16 cellular contexts compared by ENCODE assay signal in genomic region chr10:42989481-42989921, GRCh38.
DNase-seq lines count a peak whose midpoint lies in the region; ATAC-seq and TF ChIP-seq lines count a peak whose summit lies in the region.
"Had no signal": no experiment of that assay in that cellular context is flagged by ENCODE, and none has a peak within 500 bp of the region (broad histone marks: within the 10 kb centered on the region; RNA-seq: fewer than 3 reads in every experiment).

No MANE protein-coding gene starts in this region.

- no peaks in the 10 kb centered on the region for H3K27me3 Mint-ChIP-seq in WTC11 (ENCODE audit: low read depth)
- H3K27me3 Mint-ChIP-seq: stimulated activated naive B cell treated with anti-CD40 and anti-IgM and Interleukin-4, amounts not matched to agents 10 μg/mL and 1 μg/mL and 100 μg/mL, for 72 hours had no signal

- no peaks in the 10 kb centered on the region for H3K4me1 ChIP-seq in right atrium auricular region
- H3K4me1 ChIP-seq in lower lobe of right lung: no peaks in the 10 kb centered on the region
- H3K4me1 ChIP-seq in testis: peaks cover 21% of the 10 kb centered on the region

- POLR2A ChIA-PET in WTC11 (lab: Charles Lee): no interaction called here

- no peaks in the 10 kb centered on the region for H3K36me3 Mint-ChIP-seq in WTC11
- H3K36me3 Mint-ChIP-seq: stimulated activated naive B cell treated with anti-CD40 and anti-IgM and Interleukin-4, amounts not matched to agents 10 μg/mL and 1 μg/mL and 100 μg/mL, for 72 hours had no signal

- intact Hi-C loops in cardiac septum (cut with DNase I) (no loop called here), lower lobe of right lung (cut with DNase I) (no loop called here), testis (cut with DNase I; ENCODE audit: low total_unique reads) (no loop called here)

- H3K27ac Mint-ChIP-seq in WTC11: no peak overlapping the region
- H3K27ac Mint-ChIP-seq: activated naive CD4-positive, alpha-beta T cell treated with anti-CD3 and anti-CD28 coated beads for 36 hours; stimulated activated naive B cell treated with anti-CD40 and anti-IgM and Interleukin-4, amounts not matched to agents 10 μg/mL and 1 μg/mL and 100 μg/mL, for 72 hours had no signal

- H3K36me3 ChIP-seq in right atrium auricular region (no peaks in the 10 kb centered on the region), lower lobe of right lung (no peaks in the 10 kb centered on the region), testis (ENCODE audit: low read depth, missing control alignments) (no peaks in the 10 kb centered on the region)
- H3K36me3 ChIP-seq: WERI-Rb-1 had no signal

- peak; percentile 55 for DNase-seq in right atrium auricular region (ENCODE audit: low spot score)
- no peak for DNase-seq in cardiac septum (ENCODE audit: low spot score)
- DNase-seq in WTC11 (ENCODE audit: low spot score): peak; percentile 6
- peak; percentile 42 for DNase-seq in lower lobe of right lung
- no peak for DNase-seq in testis
- DNase-seq in activated CD4-positive, alpha-beta T cell treated with anti-CD3 and anti-CD28 coated beads for 4 hours: no peak
- DNase-seq in NOMO-1 treated with DMSO at 0.1 percent for 48 hours (lab: John Stamatoyannopoulos, UW; ENCODE audit: unreplicated experiment): no peak
- DNase-seq: activated naive CD4-positive, alpha-beta T cell treated with anti-CD3 and anti-CD28 coated beads for 36 hours; NCI-H1417 treated with DMSO at 0.1 percent for 48 hours; occipital lobe; stimulated activated CD4-positive, alpha-beta T cell treated with anti-CD3 and anti-CD28 coated beads, Interleukin-2, amount 100 ng/mL, for 48 hours; stimulated activated naive B cell treated with anti-CD40 and anti-IgM and Interleukin-4, amounts not matched to agents 10 μg/mL and 1 μg/mL and 100 μg/mL, for 72 hours; WERI-Rb-1 had no signal

- H3K4me3 ChIP-seq in right atrium auricular region (no peak overlapping the region), lower lobe of right lung (no peak overlapping the region), testis (no peak overlapping the region)
- H3K4me3 ChIP-seq: smooth muscle cell had no signal

- H3K9me3 Mint-ChIP-seq in WTC11: peaks cover 9% of the 10 kb centered on the region; the same call in 1 of the 2 replicates
- H3K9me3 Mint-ChIP-seq: activated naive CD4-positive, alpha-beta T cell treated with anti-CD3 and anti-CD28 coated beads for 36 hours; stimulated activated naive B cell treated with anti-CD40 and anti-IgM and Interleukin-4, amounts not matched to agents 10 μg/mL and 1 μg/mL and 100 μg/mL, for 72 hours had no signal

- TF ChIP-seq CTCF in right atrium auricular region (IDR thresholded peaks at IDR 0.05) (no peak), WTC11 (IDR thresholded peaks at IDR 0.05) (no peak), lower lobe of right lung (IDR thresholded peaks at IDR 0.05) (no peak), testis (IDR thresholded peaks at IDR 0.05) (no peak)

- CTCF ChIA-PET in WTC11 (lab: Charles Lee): no interaction called here

- ATAC-seq in WTC11: no peak
- no peak for ATAC-seq in lower lobe of right lung
- ATAC-seq in GM21619 (IDR thresholded peaks at IDR 0.05; ENCODE audit: unreplicated experiment): no peak
- ATAC-seq: stimulated activated naive B cell treated with anti-CD40 and anti-IgM and Interleukin-4, amounts not matched to agents 10 μg/mL and 1 μg/mL and 100 μg/mL, for 72 hours had no signal

- H3K4me1 Mint-ChIP-seq in WTC11: no peaks in the 10 kb centered on the region
- H3K4me1 Mint-ChIP-seq: stimulated activated naive B cell treated with anti-CD40 and anti-IgM and Interleukin-4, amounts not matched to agents 10 μg/mL and 1 μg/mL and 100 μg/mL, for 72 hours had no signal

- no peak overlapping the region for H3K4me3 Mint-ChIP-seq in WTC11
- H3K4me3 Mint-ChIP-seq: activated naive CD4-positive, alpha-beta T cell treated with anti-CD3 and anti-CD28 coated beads for 36 hours; stimulated activated naive B cell treated with anti-CD40 and anti-IgM and Interleukin-4, amounts not matched to agents 10 μg/mL and 1 μg/mL and 100 μg/mL, for 72 hours had no signal

- no peaks in the 10 kb centered on the region for H3K27me3 ChIP-seq in right atrium auricular region
- H3K27me3 ChIP-seq in lower lobe of right lung (ENCODE audit: low read depth): no peaks in the 10 kb centered on the region
- no peaks in the 10 kb centered on the region for H3K27me3 ChIP-seq in testis

- H3K27ac ChIP-seq in right atrium auricular region: no peak overlapping the region
- H3K27ac ChIP-seq in lower lobe of right lung: no peak overlapping the region
- H3K27ac ChIP-seq in testis: peak overlapping the region; percentile 50 to 64
- H3K27ac ChIP-seq: C4-2B, WERI-Rb-1 had no signal

- H3K9me3 ChIP-seq in right atrium auricular region (no peaks in the 10 kb centered on the region), lower lobe of right lung (no peaks in the 10 kb centered on the region), testis (no peaks in the 10 kb centered on the region)

- no peak for TF ChIP-seq POLR2A in testis (IDR thresholded peaks at IDR 0.05)

- WGBS in testis, 2 donors: 68 to 86% methylated on average over 1 to 2 of the region's 2 CpGs

TF ChIP-seq in WTC11, 78 proteins besides CTCF, POLR2A, EP300 and RAD21 (continues in another document):
- no peak for TF ChIP-seq AFF4 (CRISPR knock-in tag; IDR thresholded peaks at IDR 0.05; ENCODE audit: borderline replicate concordance)
- no peak for TF ChIP-seq FOXP4 (CRISPR knock-in tag; IDR thresholded peaks at IDR 0.05)
- no peak for TF ChIP-seq ZNF423 (CRISPR knock-in tag; IDR thresholded peaks at IDR 0.05)
- no peak for TF ChIP-seq USF1 (CRISPR knock-in tag; IDR thresholded peaks at IDR 0.05)
- no peak for TF ChIP-seq STAT6 (CRISPR knock-in tag; conservative IDR thresholded peaks at IDR 0.05; ENCODE audit: low read depth)
- TF ChIP-seq FOXK1 (CRISPR knock-in tag; IDR thresholded peaks at IDR 0.05): no peak

Comparison
In these comparisons a context has a peak if more than half of its experiments do, and no peak if none do; other contexts are left out.
1. DNase-seq: peak in right atrium auricular region (single experiment), WTC11 (single experiment) and lower lobe of right lung (single experiment); none in cardiac septum (single experiment), testis (single experiment), activated CD4-positive, alpha-beta T cell treated with anti-CD3 and anti-CD28 coated beads for 4 hours (0 of 2) and NOMO-1 treated with DMSO at 0.1 percent for 48 hours (single experiment).
2. H3K27ac ChIP-seq: peak in testis (2 of 2); none in right atrium auricular region (0 of 2) and lower lobe of right lung (single experiment).